9 cellular contexts compared by ENCODE assay signal in genomic region chr12:110107369-110108281, GRCh38. TPM values are rescaled to one million over a fixed set of nuclear protein-coding genes. Genes with fewer than 3 reads are reported as not detected.
DNase-seq lines count a peak whose midpoint lies in the region; ATAC-seq, FAIRE-seq and TF ChIP-seq lines count a peak whose summit lies in the region.
"Had no signal": no experiment of that assay in that cellular context is flagged by ENCODE, and none has a peak within 500 bp of the region (broad histone marks: within the 10 kb centered on the region; RNA-seq: fewer than 3 reads in every experiment).

No MANE protein-coding gene starts in this region.

- H3K4me1 ChIP-seq in RWPE2 (ENCODE audit: insufficient read depth, poor library complexity, severe bottlenecking) (peaks cover 22% of the 10 kb centered on the region), trophoblast cell (ENCODE audit: control insufficient read depth in 1 of 2, insufficient read depth in 2 of 2, low read length in 2 of 2) (peaks cover 6 to 10% of the 10 kb centered on the region in 2 experiments), Caco-2 (peaks cover 23% of the 10 kb centered on the region)

- no peak overlapping the region for H2AFZ ChIP-seq in trophoblast cell (ENCODE audit: insufficient read depth, low read length, poor library complexity)

- intact Hi-C loops in Caco-2 (cut with micrococcal nuclease; ENCODE audit: unreplicated experiment): no loop called here

- peak; percentile 44; the same call in 2 of the 3 replicates for ATAC-seq in RWPE2 (ENCODE audit: low read depth)
- no peak for ATAC-seq in GM18511 (IDR thresholded peaks at IDR 0.05; ENCODE audit: unreplicated experiment)

- CTCF ChIA-PET in Caco-2 (lab: Charles Lee): no interaction called here

- H4K8ac ChIP-seq in trophoblast cell (ENCODE audit: low read depth, low read length): no peak overlapping the region

- DNase-seq in AG09309 (ENCODE audit: low read depth) (peak; percentile 88), RWPE2 (ENCODE audit: low spot score) (no peak), fibroblast of pulmonary artery (ENCODE audit: low read depth) (peak; percentile 92), trophoblast cell (peak; percentile 90 to 93), Caco-2 (no peak), D721Med (ENCODE audit: insufficient read length, low spot score) (no peak)
- DNase-seq in activated T-cell treated with anti-CD3 and anti-CD28 coated beads, Interleukin-2, amount 50 U/mL, for 24 hours: no peak
- DNase-seq: RPMI8226 had no signal

- WGBS in trophoblast cell (ENCODE audit: extremely low coverage, insufficient coverage, insufficient read length): no CpG with 5 or more reads among the region's 14 CpGs

- no peak overlapping the region for H3K18ac ChIP-seq in trophoblast cell (ENCODE audit: low read length)

- H3K4me3 Mint-ChIP-seq in activated T-cell treated with anti-CD3 and anti-CD28 coated beads, Interleukin-2, amount 50 U/mL, for 24 hours: no peak overlapping the region
- H3K4me3 Mint-ChIP-seq in Caco-2 (ENCODE audit: unreplicated experiment): no peak overlapping the region

- no peak overlapping the region for H4K12ac ChIP-seq in trophoblast cell (ENCODE audit: low read depth, low read length)

- no TSS peak for BruUV-seq in Caco-2 (replicated peaks; lab: Mats Ljungman, UMichigan)

- H4K91ac ChIP-seq in trophoblast cell (ENCODE audit: low read depth, low read length): no peak overlapping the region

- H3K36me3 Mint-ChIP-seq in activated T-cell treated with anti-CD3 and anti-CD28 coated beads, Interleukin-2, amount 50 U/mL, for 24 hours (ENCODE audit: low read depth): no peaks in the 10 kb centered on the region
- H3K36me3 Mint-ChIP-seq in Caco-2 (ENCODE audit: insufficient read depth, unreplicated experiment): peaks cover 5% of the 10 kb centered on the region

- no peaks in the 10 kb centered on the region for H3K9me3 ChIP-seq in RWPE2 (ENCODE audit: severe bottlenecking)
- peaks cover 6% of the 10 kb centered on the region for H3K9me3 ChIP-seq in trophoblast cell (ENCODE audit: insufficient read depth, low read depth, low read length)
- H3K9me3 ChIP-seq in Caco-2: peaks cover 5% of the 10 kb centered on the region; the same call in 1 of the 2 replicates

- H3K79me1 ChIP-seq in trophoblast cell (ENCODE audit: low read length): no peaks in the 10 kb centered on the region

- H2BK12ac ChIP-seq in trophoblast cell (ENCODE audit: low read length): no peak overlapping the region

- no peak overlapping the region for H2AK5ac ChIP-seq in trophoblast cell (ENCODE audit: low read length)

- H3K27ac Mint-ChIP-seq in activated T-cell treated with anti-CD3 and anti-CD28 coated beads, Interleukin-2, amount 50 U/mL, for 24 hours: no peak overlapping the region
- no peak overlapping the region for H3K27ac Mint-ChIP-seq in Caco-2 (ENCODE audit: unreplicated experiment)

- H2BK5ac ChIP-seq in trophoblast cell (ENCODE audit: low read depth, low read length, poor library complexity): no peak overlapping the region

- TF ChIP-seq CTCF in AG09309 (IDR thresholded peaks at IDR 0.05; ENCODE audit: control insufficient read depth, insufficient read depth, low read depth, low read length, missing control alignments) (no peak), RWPE2 (IDR thresholded peaks at IDR 0.05; ENCODE audit: poor library complexity, severe bottlenecking) (no peak), fibroblast of pulmonary artery (IDR thresholded peaks at IDR 0.05; ENCODE audit: low read length, missing control alignments) (no peak), Caco-2 (IDR thresholded peaks at IDR 0.05; ENCODE audit: insufficient read depth in 1 of 2, low read depth in 1 of 2, low read length in 1 of 2, severe bottlenecking in 1 of 2, unreplicated experiment in 1 of 2) (no peak), D721Med (IDR thresholded peaks at IDR 0.05; ENCODE audit: insufficient read depth, missing control alignments) (no peak)

- POLR2A ChIA-PET in Caco-2 (lab: Charles Lee): interaction anchor here (0.6 kb wide), 1 partner anchor 21 kb away, joined by 4 read pairs; no protein-coding TSS in a partner anchor

- H2BK120ac ChIP-seq in trophoblast cell (ENCODE audit: insufficient read depth, low read length, poor library complexity): no peak overlapping the region

- no peak overlapping the region for H3K14ac ChIP-seq in trophoblast cell (ENCODE audit: low read length)

- H3K27me3 Mint-ChIP-seq in activated T-cell treated with anti-CD3 and anti-CD28 coated beads, Interleukin-2, amount 50 U/mL, for 24 hours: peaks cover 6% of the 10 kb centered on the region
- no peaks in the 10 kb centered on the region for H3K27me3 Mint-ChIP-seq in Caco-2 (ENCODE audit: insufficient read depth, unreplicated experiment)

- H3K36me3 ChIP-seq in RWPE2 (ENCODE audit: low read depth) (no peaks in the 10 kb centered on the region), trophoblast cell (ENCODE audit: control insufficient read depth in 1 of 2, insufficient read depth in 2 of 2, low read length in 2 of 2) (no peaks in the 10 kb centered on the region), Caco-2 (ENCODE audit: control insufficient read depth, insufficient read depth, low read length) (no peaks in the 10 kb centered on the region)

- no peak overlapping the region for H3K23ac ChIP-seq in trophoblast cell (ENCODE audit: low read length)

- no peak for FAIRE-seq in D721Med (lab: Jason Lieb, UNC)

- H3K79me2 ChIP-seq in trophoblast cell (ENCODE audit: control insufficient read depth, insufficient read depth, low read length, poor library complexity): no peaks in the 10 kb centered on the region

- H3K9ac ChIP-seq in trophoblast cell (ENCODE audit: low read length): no peak overlapping the region

- H3K27ac ChIP-seq in RWPE2 (ENCODE audit: poor library complexity, severe bottlenecking): peak overlapping the region; percentile 83
- H3K27ac ChIP-seq in trophoblast cell (ENCODE audit: low read depth, low read length): no peak overlapping the region

- no peak overlapping the region for H3K4me3 ChIP-seq in AG09309 (ENCODE audit: control insufficient read depth, low read depth, low read length)
- no peak overlapping the region for H3K4me3 ChIP-seq in RWPE2 (ENCODE audit: severe bottlenecking)
- H3K4me3 ChIP-seq in fibroblast of pulmonary artery (replicated peaks; ENCODE audit: low read depth, low read length): no peak overlapping the region
- H3K4me3 ChIP-seq in trophoblast cell (ENCODE audit: low read depth, low read length): no peak overlapping the region
- no peak overlapping the region for H3K4me3 ChIP-seq in Caco-2 (ENCODE audit: low read depth, low read length)

- H3K4me1 Mint-ChIP-seq in activated T-cell treated with anti-CD3 and anti-CD28 coated beads, Interleukin-2, amount 50 U/mL, for 24 hours (ENCODE audit: low read depth): no peaks in the 10 kb centered on the region
- H3K4me1 Mint-ChIP-seq in Caco-2 (ENCODE audit: low read depth, unreplicated experiment): peaks cover 14% of the 10 kb centered on the region

- H3K9me3 Mint-ChIP-seq in activated T-cell treated with anti-CD3 and anti-CD28 coated beads, Interleukin-2, amount 50 U/mL, for 24 hours: no peaks in the 10 kb centered on the region
- H3K9me3 Mint-ChIP-seq in Caco-2 (ENCODE audit: unreplicated experiment): no peaks in the 10 kb centered on the region

- no peak overlapping the region for H3K4ac ChIP-seq in trophoblast cell (ENCODE audit: low read depth, low read length)

- no peaks in the 10 kb centered on the region for H3K27me3 ChIP-seq in RWPE2 (ENCODE audit: insufficient read depth, poor library complexity, severe bottlenecking)
- H3K27me3 ChIP-seq in trophoblast cell (ENCODE audit: insufficient read depth, low read length): no peaks in the 10 kb centered on the region
- H3K27me3 ChIP-seq in Caco-2 (replicated peaks; ENCODE audit: control insufficient read depth, insufficient read depth, low read length): no peaks in the 10 kb centered on the region

- H3K4me2 ChIP-seq in trophoblast cell (ENCODE audit: low read length): no peak overlapping the region

RNA-seq across cellular contexts. Expression of gene IFT81, which starts 16.5 kb away (rescaled TPM):
- polyA plus RNA-seq in trophoblast cell (2013): 5.7 and 6.3 TPM in 2 replicates
- total RNA-seq in Caco-2 (2022): 5.9 and 6.3 TPM in 2 replicates

RNA-seq across cellular contexts. Expression of gene C12orf76, which starts 59.3 kb away (rescaled TPM):
- polyA plus RNA-seq in trophoblast cell (2013): 7.9 and 8.3 TPM in 2 replicates
- total RNA-seq in Caco-2 (2022): 10.8 and 11.9 TPM in 2 replicates

Comparison
In these comparisons a context has a peak if more than half of its experiments do, and no peak if none do; other contexts are left out.
1. DNase-seq: peak in AG09309 (single experiment), fibroblast of pulmonary artery (single experiment) and trophoblast cell (2 of 2); none in RWPE2 (single experiment), activated T-cell treated with anti-CD3 and anti-CD28 coated beads, Interleukin-2, amount 50 U/mL, for 24 hours (single experiment), Caco-2 (0 of 2) and D721Med (single experiment).